Comparison of ENCODE assay signal across 21 cellular contexts in genomic region chr3:80970292-80970691, GRCh38.
A peak's percentile ranks its signal among the peaks of the same experiment; 100 is the strongest.
DNase-seq lines count a peak whose midpoint lies in the region; ATAC-seq, FAIRE-seq and TF ChIP-seq lines count a peak whose summit lies in the region.
"Had no signal": no experiment of that assay in that cellular context is flagged by ENCODE, and none has a peak within 500 bp of the region (broad histone marks: within the 10 kb centered on the region; RNA-seq: fewer than 3 reads in every experiment).

No MANE protein-coding gene starts in this region.

- DNase-seq in RCC 7860 (ENCODE audit: low spot score): no peak
- DNase-seq in frontal cortex (ENCODE audit: low spot score in 2 of 2): no peak
- DNase-seq in small intestine: no peak
- DNase-seq in activated CD4-positive, alpha-beta T cell treated with anti-CD3 and anti-CD28 coated beads for 48 hours: no peak
- no peak for DNase-seq in mucosa of descending colon
- no peak for DNase-seq in SHP77 treated with DMSO at 0.1 percent for 48 hours (lab: John Stamatoyannopoulos, UW)
- DNase-seq: Caco-2; CD4-positive, CD25-positive, alpha-beta regulatory T cell; CD8-positive, alpha-beta T cell; DMS153; DND-41; GDM1; GM23248; H7; HCEC 1CT had no signal

- FAIRE-seq in A204.1 (lab: Jason Lieb, UNC) (peak; percentile 92), RCC 7860 (lab: Jason Lieb, UNC) (peak; percentile 29), frontal cortex (lab: Jason Lieb, UNC) (peak; percentile 84), small intestine (lab: Jason Lieb, UNC) (peak; percentile 23)
- FAIRE-seq: GM12878, GM19239, H1 had no signal

- H3K4me1 ChIP-seq in small intestine (ENCODE audit: control insufficient read depth in 2 of 2, insufficient read depth in 1 of 2, low read depth in 1 of 2, low read length in 1 of 2) (no peaks in the 10 kb centered on the region), mucosa of descending colon (ENCODE audit: low read depth) (no peaks in the 10 kb centered on the region)
- H3K4me1 ChIP-seq: BLaER1, Caco-2 had no signal

- WGBS in small intestine, 3 donors: 69 to 84% (median 70%) methylated on average over 1 of the region's 1 CpG

- H3K4me3 ChIP-seq in small intestine (ENCODE audit: low read depth in 1 of 2, low read length in 2 of 2): no peak overlapping the region
- no peak overlapping the region for H3K4me3 ChIP-seq in mucosa of descending colon
- H3K4me3 ChIP-seq: BLaER1, GM12878, GM23248 had no signal

- H3K36me3 ChIP-seq in small intestine (ENCODE audit: control insufficient read depth in 2 of 2, insufficient read depth in 2 of 2, low read length in 2 of 2) (no peaks in the 10 kb centered on the region), mucosa of descending colon (ENCODE audit: low read depth) (no peaks in the 10 kb centered on the region)
- H3K36me3 ChIP-seq: BLaER1 had no signal

- no peak overlapping the region for H3K27ac ChIP-seq in small intestine (ENCODE audit: low read depth in 1 of 2, low read length in 1 of 2)
- H3K27ac ChIP-seq: BLaER1, C4-2B, GM23248 had no signal

- intact Hi-C loops in mucosa of descending colon (cut with DNase I, micrococcal nuclease): no loop called here

- H3K9me3 ChIP-seq in small intestine (ENCODE audit: control insufficient read depth, low read depth) (no peaks in the 10 kb centered on the region), mucosa of descending colon (no peaks in the 10 kb centered on the region)
- H3K9me3 ChIP-seq: BLaER1, Caco-2 had no signal

- H3K27me3 ChIP-seq in small intestine (ENCODE audit: control insufficient read depth in 2 of 2, insufficient read depth in 2 of 2, low read length in 2 of 2): no peaks in the 10 kb centered on the region
- H3K27me3 ChIP-seq: BLaER1 had no signal

- ATAC-seq in mucosa of descending colon: no peak
- ATAC-seq: CD8-positive, alpha-beta T cell; GM12878 had no signal

- no peak for TF ChIP-seq CTCF in mucosa of descending colon (IDR thresholded peaks at IDR 0.05)
